Comparison of ENCODE assay signal across 17 cellular contexts in the genomic region with DNA sequence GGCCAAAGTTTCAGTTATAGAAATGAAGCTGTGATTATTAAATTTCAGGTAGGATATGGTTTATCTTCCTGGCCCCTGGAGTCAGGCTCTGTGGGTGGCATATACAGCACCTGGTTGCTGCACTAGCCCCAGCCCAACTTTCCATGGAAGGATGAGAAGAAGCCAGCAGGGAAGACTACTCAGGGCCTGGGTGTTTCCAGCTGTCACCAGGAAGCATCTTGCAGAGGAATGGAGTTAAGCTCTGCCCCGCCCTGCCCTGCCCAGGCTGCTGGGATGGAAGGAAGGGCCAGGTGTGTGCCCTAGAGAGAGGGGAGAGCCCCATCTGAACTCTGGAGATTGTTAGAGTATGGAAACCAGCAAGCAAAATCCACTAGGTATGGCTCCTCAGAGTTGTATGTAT. TPM values are rescaled to one million over a fixed set of nuclear protein-coding genes. Genes with fewer than 3 reads are reported as not detected.
DNase-seq lines count a peak whose midpoint lies in the region; ATAC-seq and TF ChIP-seq lines count a peak whose summit lies in the region.
"Had no signal": no experiment of that assay in that cellular context is flagged by ENCODE, and none has a peak within 500 bp of the region (broad histone marks: within the 10 kb centered on the region; RNA-seq: fewer than 3 reads in every experiment).

No MANE protein-coding gene starts in this region.

- no peak overlapping the region for H4K5ac ChIP-seq in H9 (ENCODE audit: insufficient read length, low read depth, low read length)

- H4K20me1 ChIP-seq in H9 (ENCODE audit: control insufficient read depth, insufficient read depth, insufficient read length), result no peaks in the 10 kb centered on the region

- no CpG with 5 or more reads among the region's 1 CpG for WGBS in H9 (ENCODE audit: extremely low coverage, insufficient read length, low lambda C conversion rate)

- ATAC-seq in foreskin keratinocyte (peak; percentile 6), mucosa of descending colon (peak; percentile 36)
- ATAC-seq in activated CD4-positive, alpha-beta T cell treated with anti-CD3 and anti-CD28 coated beads for 36 hours, result no peak
- ATAC-seq: K562 had no signal

- no peak overlapping the region for H2BK120ac ChIP-seq in H9 (ENCODE audit: low read depth, low read length, poor library complexity, severe bottlenecking)

- no peak overlapping the region for H2BK20ac ChIP-seq in H9 (ENCODE audit: low read depth, low read length, poor library complexity, severe bottlenecking)

- H3K79me2 ChIP-seq in H9 (ENCODE audit: insufficient read depth, low read length), result no peaks in the 10 kb centered on the region

- CTCF ChIA-PET in RWPE1 (lab: Yijun Ruan, JAX), result interaction anchor here (0.6 to 2.5 kb wide), 3 partner anchors 17 to 25 kb away, joined by 3 to 9 read pairs (median 3); no protein-coding TSS in a partner anchor
- CTCF ChIA-PET in activated CD4-positive, alpha-beta T cell treated with anti-CD3 and anti-CD28 coated beads for 36 hours (lab: Charles Lee), result no interaction called here

- H2BK5ac ChIP-seq in H9 (ENCODE audit: insufficient read length, low read length), result no peak overlapping the region

- H3K23ac ChIP-seq in H9 (ENCODE audit: insufficient read length, low read depth, low read length), result no peak overlapping the region

- H3K79me1 ChIP-seq in H9 (ENCODE audit: insufficient read depth, low read depth, low read length, poor library complexity, severe bottlenecking), result no peaks in the 10 kb centered on the region

- no peak overlapping the region for H3K4ac ChIP-seq in H9 (ENCODE audit: low read depth, low read length)

- H3K36me3 Mint-ChIP-seq in H9 (ENCODE audit: insufficient read depth in 1 of 3, low read depth in 3 of 3), result no peaks in the 10 kb centered on the region
- no peaks in the 10 kb centered on the region for H3K36me3 Mint-ChIP-seq in activated CD4-positive, alpha-beta T cell treated with anti-CD3 and anti-CD28 coated beads for 36 hours (ENCODE audit: low read depth)
- H3K36me3 Mint-ChIP-seq: CD4-positive, CD25-positive, alpha-beta regulatory T cell had no signal

- peaks cover 34% of the 10 kb centered on the region for H3K27me3 Mint-ChIP-seq in H9 (ENCODE audit: low read depth)
- peaks cover 4% of the 10 kb centered on the region for H3K27me3 Mint-ChIP-seq in activated CD4-positive, alpha-beta T cell treated with anti-CD3 and anti-CD28 coated beads for 36 hours

- no peak overlapping the region for H4K91ac ChIP-seq in H9 (ENCODE audit: insufficient read length, low read depth, low read length)

- DNase-seq in RWPE1 (ENCODE audit: low spot score) (no peak), epithelial cell of esophagus (ENCODE audit: low read depth) (peak; percentile 67), foreskin keratinocyte (no peak), mucosa of descending colon (peak in 1 of 3 donors; percentile 7), midbrain (lab: John Stamatoyannopoulos, UW) (no peak), H9 (no peak)
- no peak for DNase-seq in activated CD4-positive, alpha-beta T cell treated with anti-CD3 and anti-CD28 coated beads for 36 hours
- DNase-seq: BE2C; C1 segment of cervical spinal cord; CD4-positive, CD25-positive, alpha-beta regulatory T cell; DMS153; DMS79; GDM1; GOT3 had no signal

- H3K9me3 Mint-ChIP-seq in H9, result no peaks in the 10 kb centered on the region
- no peaks in the 10 kb centered on the region for H3K9me3 Mint-ChIP-seq in activated CD4-positive, alpha-beta T cell treated with anti-CD3 and anti-CD28 coated beads for 36 hours (ENCODE audit: low read depth)

- H4K8ac ChIP-seq in H9 (replicated peaks; ENCODE audit: insufficient read length, low read depth, low read length), result no peak overlapping the region

- H3K36me3 ChIP-seq in mucosa of descending colon (ENCODE audit: low read depth), result no peaks in the 10 kb centered on the region
- H3K36me3 ChIP-seq: BE2C, HAP-1 had no signal

- H3K4me1 ChIP-seq in foreskin keratinocyte, result peaks cover 46% of the 10 kb centered on the region
- no peaks in the 10 kb centered on the region for H3K4me1 ChIP-seq in mucosa of descending colon (ENCODE audit: low read depth)
- H3K4me1 ChIP-seq in H9 (ENCODE audit: insufficient read depth, low read length), result no peaks in the 10 kb centered on the region
- H3K4me1 ChIP-seq: BE2C, HAP-1 had no signal

- no peak overlapping the region for H3K27ac Mint-ChIP-seq in H9
- no peak overlapping the region for H3K27ac Mint-ChIP-seq in activated CD4-positive, alpha-beta T cell treated with anti-CD3 and anti-CD28 coated beads for 36 hours
- H3K27ac Mint-ChIP-seq: CD4-positive, CD25-positive, alpha-beta regulatory T cell had no signal

- H3K23me2 ChIP-seq in H9 (ENCODE audit: insufficient read length, low read depth, low read length, poor library complexity, severe bottlenecking), result no peaks in the 10 kb centered on the region

- peak overlapping the region; percentile 83 for H3K27ac ChIP-seq in RWPE1
- H3K27ac ChIP-seq in foreskin keratinocyte, result peak overlapping the region; percentile 22
- H3K27ac ChIP-seq in H9 (ENCODE audit: insufficient read length, low read depth, low read length), result no peak overlapping the region
- H3K27ac ChIP-seq: HL-60 had no signal

- H2AFZ ChIP-seq in H9 (ENCODE audit: low read length), result no peak overlapping the region

- H3K9me3 ChIP-seq in mucosa of descending colon (no peaks in the 10 kb centered on the region), H9 (ENCODE audit: control insufficient read depth, low read depth, low read length) (no peaks in the 10 kb centered on the region)
- H3K9me3 ChIP-seq: BE2C, HAP-1 had no signal

- no peak overlapping the region for H2BK15ac ChIP-seq in H9 (ENCODE audit: low read depth, low read length)

- no peak overlapping the region for H3K4me2 ChIP-seq in H9 (ENCODE audit: insufficient read depth, insufficient read length, low read length)

- H3K9ac ChIP-seq in H9 (ENCODE audit: extremely low read depth, insufficient read length, low read length), result no peak overlapping the region

- POLR2A ChIA-PET in RWPE1 (lab: Yijun Ruan, JAX; ENCODE audit: low non-redundant PET), result interaction anchor here (0.7 kb wide), 1 partner anchor 63 kb away, joined by 4 read pairs; no protein-coding TSS in a partner anchor
- POLR2A ChIA-PET in activated CD4-positive, alpha-beta T cell treated with anti-CD3 and anti-CD28 coated beads for 36 hours (lab: Charles Lee), result no interaction called here

- no peak overlapping the region for H3K4me3 Mint-ChIP-seq in H9
- no peak overlapping the region for H3K4me3 Mint-ChIP-seq in activated CD4-positive, alpha-beta T cell treated with anti-CD3 and anti-CD28 coated beads for 36 hours
- H3K4me3 Mint-ChIP-seq: CD4-positive, CD25-positive, alpha-beta regulatory T cell had no signal

- H3T11ph ChIP-seq in H9 (ENCODE audit: low read length), result no peak overlapping the region

- H3K4me3 ChIP-seq in epithelial cell of esophagus (ENCODE audit: low read length), result no peak overlapping the region
- no peak overlapping the region for H3K4me3 ChIP-seq in mucosa of descending colon
- H3K4me3 ChIP-seq: HAP-1, K562 had no signal

- no peak overlapping the region for H3K18ac ChIP-seq in H9 (ENCODE audit: insufficient read length, low read depth, low read length)

- no peak overlapping the region for H3K14ac ChIP-seq in H9 (ENCODE audit: insufficient read depth, low read length)

- no peak overlapping the region for H2AK5ac ChIP-seq in H9 (ENCODE audit: insufficient read length, low read length)

- no peak overlapping the region for H3K56ac ChIP-seq in H9 (ENCODE audit: insufficient read length, low read depth, low read length)

- intact Hi-C loops in mucosa of descending colon (cut with DNase I, micrococcal nuclease), result no loop called here
- intact Hi-C loops in activated CD4-positive, alpha-beta T cell treated with anti-CD3 and anti-CD28 coated beads for 36 hours (cut with DNase I, micrococcal nuclease), result no loop called here

- H3K4me1 Mint-ChIP-seq in H9, result peaks cover 14 to 17% of the 10 kb centered on the region in 2 experiments
- H3K4me1 Mint-ChIP-seq in activated CD4-positive, alpha-beta T cell treated with anti-CD3 and anti-CD28 coated beads for 36 hours, result no peaks in the 10 kb centered on the region
- H3K4me1 Mint-ChIP-seq: CD4-positive, CD25-positive, alpha-beta regulatory T cell had no signal

- TF ChIP-seq CTCF in RWPE1 (conservative IDR thresholded peaks at IDR 0.05; ENCODE audit: low read depth) (no peak), epithelial cell of esophagus (IDR thresholded peaks at IDR 0.05; ENCODE audit: insufficient read depth, low read depth, low read length, missing control alignments) (no peak), foreskin keratinocyte (conservative IDR thresholded peaks at IDR 0.05) (no peak), mucosa of descending colon (IDR thresholded peaks at IDR 0.05) (no peak), H9 (conservative IDR thresholded peaks at IDR 0.05) (no peak)

- no peak overlapping the region for H2BK12ac ChIP-seq in H9 (ENCODE audit: insufficient read length, low read depth, low read length)

- no peaks in the 10 kb centered on the region for H3K27me3 ChIP-seq in foreskin keratinocyte
- no peaks in the 10 kb centered on the region for H3K27me3 ChIP-seq in H9 (ENCODE audit: insufficient read depth, low read length)

RNA-seq across cellular contexts. Expression of a gene that starts 42.8 kb away (rescaled TPM):
- 85.9 and 95.1 TPM in 2 replicates for total RNA-seq in foreskin keratinocyte
- polyA plus RNA-seq in foreskin keratinocyte, result 26.4 and 26.8 TPM in 2 replicates
- not detected for total RNA-seq in mucosa of descending colon
- total RNA-seq in H9 (2021), result 0.15 and 0.18 TPM in 2 replicates
- not detected for total RNA-seq in activated CD4-positive, alpha-beta T cell treated with anti-CD3 and anti-CD28 coated beads for 36 hours
- total RNA-seq: CD4-positive, CD25-positive, alpha-beta regulatory T cell; K562 had no signal
- polyA plus RNA-seq: K562 had no signal

RNA-seq across cellular contexts. Expression of a gene that starts 52.8 kb away (rescaled TPM):
- total RNA-seq in foreskin keratinocyte, result 459 and 490 TPM in 2 replicates
- 365 and 441 TPM in 2 replicates for polyA plus RNA-seq in foreskin keratinocyte
- 100 to 1,000 TPM in 2 of 3 donors, 10 to 100 TPM in 1; 78.0 to 410 (median 227) TPM for total RNA-seq in mucosa of descending colon
- 320 and 323 TPM in 2 replicates for total RNA-seq in H9 (2021)
- total RNA-seq in activated CD4-positive, alpha-beta T cell treated with anti-CD3 and anti-CD28 coated beads for 36 hours, result under 1 TPM; 0.30 to 0.67 TPM
- polyA plus RNA-seq: CD4-positive, CD25-positive, alpha-beta regulatory T cell had no signal

Comparison
In these comparisons a context has a peak if more than half of its experiments do, and no peak if none do; other contexts are left out.
1. RNA of a gene that starts 42.8 kb away (total RNA-seq): 85.9 to 95.1 TPM in foreskin keratinocyte; 0.15 to 0.18 TPM in H9, not detected in mucosa of descending colon and not detected in activated CD4-positive, alpha-beta T cell treated with anti-CD3 and anti-CD28 coated beads for 36 hours; every median in the first group is over 10 times any median in the second.
2. RNA of a gene that starts 52.8 kb away (total RNA-seq): 459 to 490 TPM in foreskin keratinocyte, 320 to 323 TPM in H9 and 78.0 to 410 TPM in mucosa of descending colon; 0.30 to 0.67 TPM in activated CD4-positive, alpha-beta T cell treated with anti-CD3 and anti-CD28 coated beads for 36 hours; every median in the first group is over 10 times any median in the second.